ENCODE assay signal across 8 cellular contexts in the genomic region with DNA sequence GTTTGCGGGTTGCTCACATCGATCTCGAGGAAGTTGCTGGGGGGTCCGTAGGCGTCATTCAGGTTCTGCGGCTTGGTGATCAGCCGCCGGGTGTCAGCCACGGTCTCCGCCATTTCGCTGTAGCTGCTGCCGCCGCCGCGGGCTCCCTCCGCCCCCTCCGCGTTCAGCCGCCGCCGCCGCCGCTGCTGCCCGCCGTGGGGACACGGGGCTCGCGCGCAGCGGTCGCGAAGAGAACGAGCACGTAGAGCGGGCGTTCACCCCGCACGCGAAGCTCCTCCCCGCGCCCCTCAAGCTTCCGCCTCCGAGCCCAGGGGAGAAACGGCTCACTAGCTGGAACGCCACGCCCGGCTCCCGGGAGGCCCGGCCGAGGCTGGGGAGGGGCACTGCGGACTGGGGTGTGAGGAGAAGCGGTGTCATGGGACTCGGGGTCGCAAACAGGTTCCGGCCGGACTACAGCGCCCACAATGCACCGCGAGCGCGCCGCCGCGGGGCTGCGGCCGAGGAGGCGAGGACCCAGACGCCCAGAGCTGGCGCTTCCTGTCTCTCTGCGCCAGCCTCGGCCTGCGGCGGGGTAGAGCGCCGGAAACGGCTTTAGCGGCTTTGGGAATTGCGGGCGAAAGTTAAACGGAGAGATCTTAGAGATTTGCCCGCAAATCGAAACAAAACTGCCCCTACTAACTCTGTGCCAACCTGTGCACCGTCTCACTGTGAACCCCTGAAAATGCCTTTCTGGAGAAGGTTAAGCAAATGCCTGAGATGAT. TPM values are rescaled to one million over a fixed set of nuclear protein-coding genes. Genes with fewer than 3 reads are reported as not detected.
DNase-seq lines count a peak whose midpoint lies in the region; ATAC-seq, FAIRE-seq and TF ChIP-seq lines count a peak whose summit lies in the region.

A gene (minus strand): TSS at position 232 of the 761 bp plus-strand sequence. CDS start 119 bp downstream, at position 113.

- H3K4me3 ChIP-seq in H7 (ENCODE audit: insufficient read depth, low read depth, low read length), result peak within 1 kb of the TSS; percentile 92
- peak within 1 kb of the TSS; percentile 86 for H3K4me3 ChIP-seq in fibroblast of the aortic adventitia (ENCODE audit: low read depth, low read length)

- peak; percentile 97 for FAIRE-seq in G401.6 (lab: Jason Lieb, UNC)

- DNase-seq in H7 (peak; percentile 98), M059J (ENCODE audit: low read depth) (peak; percentile 97), SIG-M5 (lab: John Stamatoyannopoulos, UW) (peak; percentile 78), activated gamma-delta T cell (lab: John Stamatoyannopoulos, UW) (peak; percentile 88), fibroblast of the aortic adventitia (ENCODE audit: low read depth) (peak; percentile 95), nephron progenitor cell (peak; percentile 94)
- peak; percentile 90 to 94 for DNase-seq in stimulated activated naive CD8-positive, alpha-beta T cell treated with anti-CD3 and anti-CD28 coated beads, Interleukin-15, amount 100 ng/mL, for 72 hours

- no peaks in the 10 kb centered on the region for H3K9me3 Mint-ChIP-seq in nephron progenitor cell
- H3K9me3 Mint-ChIP-seq in stimulated activated naive CD8-positive, alpha-beta T cell treated with anti-CD3 and anti-CD28 coated beads, Interleukin-15, amount 100 ng/mL, for 72 hours, result no peaks in the 10 kb centered on the region

- H3K27me3 Mint-ChIP-seq in nephron progenitor cell (ENCODE audit: low read depth, poor library complexity), result peaks cover 8% of the 10 kb centered on the region
- H3K27me3 Mint-ChIP-seq in stimulated activated naive CD8-positive, alpha-beta T cell treated with anti-CD3 and anti-CD28 coated beads, Interleukin-15, amount 100 ng/mL, for 72 hours, result no peaks in the 10 kb centered on the region

- no peaks in the 10 kb centered on the region for H3K27me3 ChIP-seq in H7 (ENCODE audit: control insufficient read depth, insufficient read depth, low read length)

- peak within 1 kb of the TSS; percentile 83 for H3K27ac Mint-ChIP-seq in nephron progenitor cell
- H3K27ac Mint-ChIP-seq in stimulated activated naive CD8-positive, alpha-beta T cell treated with anti-CD3 and anti-CD28 coated beads, Interleukin-15, amount 100 ng/mL, for 72 hours, result peak within 1 kb of the TSS; percentile 92 to 99

- H3K36me3 Mint-ChIP-seq in nephron progenitor cell (ENCODE audit: low read depth), result peaks cover 10% of the 10 kb centered on the region

- TF ChIP-seq CTCF in fibroblast of the aortic adventitia (IDR thresholded peaks at IDR 0.05; ENCODE audit: insufficient read depth, low read length), result peak; percentile 17
- no peak for TF ChIP-seq CTCF in nephron progenitor cell (IDR thresholded peaks at IDR 0.05)

- H3K4me3 Mint-ChIP-seq in nephron progenitor cell, result peak within 1 kb of the TSS; percentile 86
- H3K4me3 Mint-ChIP-seq in stimulated activated naive CD8-positive, alpha-beta T cell treated with anti-CD3 and anti-CD28 coated beads, Interleukin-15, amount 100 ng/mL, for 72 hours, result peak within 1 kb of the TSS; percentile 85 to 91

- peaks cover 15% of the 10 kb centered on the region for H3K4me1 Mint-ChIP-seq in nephron progenitor cell
- H3K4me1 Mint-ChIP-seq in stimulated activated naive CD8-positive, alpha-beta T cell treated with anti-CD3 and anti-CD28 coated beads, Interleukin-15, amount 100 ng/mL, for 72 hours, result peaks cover 30% of the 10 kb centered on the region

- peak; percentile 95 for ATAC-seq in stimulated activated naive CD8-positive, alpha-beta T cell treated with anti-CD3 and anti-CD28 coated beads, Interleukin-15, amount 100 ng/mL, for 72 hours

- no peaks in the 10 kb centered on the region for H3K36me3 ChIP-seq in H7 (replicated peaks; ENCODE audit: control insufficient read depth, insufficient read depth, low read length)

RNA-seq across cellular contexts. Expression of the gene that starts here (rescaled TPM):
- 81.7 and 88.9 TPM in 2 replicates for total RNA-seq in H7 (2014; rRNA removed; shearing (Covaris generic))
- total RNA-seq in M059J (2014; rRNA removed; shearing (Covaris generic)), result 358 and 371 TPM in 2 replicates
- total RNA-seq in fibroblast of the aortic adventitia (ENCODE audit: low replicate concordance), result 165 and 266 TPM in 2 replicates

Comparison
In these comparisons a context has a peak if more than half of its experiments do, and no peak if none do; other contexts are left out.
1. Peak in every context shown above with its lines: DNase-seq, ATAC-seq and H3K4me3 ChIP-seq.